In genomic region chr2:71938659-71939587, GRCh38 we compare ENCODE assay signal across 22 cellular contexts.
DNase-seq lines count a peak whose midpoint lies in the region; ATAC-seq and TF ChIP-seq lines count a peak whose summit lies in the region.
"Had no signal": no experiment of that assay in that cellular context is flagged by ENCODE, and none has a peak within 500 bp of the region (broad histone marks: within the 10 kb centered on the region; RNA-seq: fewer than 3 reads in every experiment).

No MANE protein-coding gene starts in this region.

- in situ Hi-C loops in GM13976 (cut with MboI; ENCODE audit: low sequenced_read_pairs, unreplicated experiment), result loop anchor here (25.0 kb wide), 1 partner anchor 798 kb away; no protein-coding TSS in a partner anchor

- no peak overlapping the region for H3K4me3 Mint-ChIP-seq in activated CD4-positive, alpha-beta T cell treated with anti-CD3 and anti-CD28 coated beads, Interleukin-2, amount 10 ng/mL, durations not matched to agents 24 days and 14 days
- H3K4me3 Mint-ChIP-seq in activated CD4-positive, alpha-beta T cell treated with anti-CD3 and anti-CD28 coated beads for 36 hours, result no peak overlapping the region
- H3K4me3 Mint-ChIP-seq in activated T-helper 17 cell treated with anti-CD3 and anti-CD28 coated beads, Interleukin-2, amount 50 U/mL, for 72 hours, result no peak overlapping the region
- H3K4me3 Mint-ChIP-seq: activated naive CD8-positive, alpha-beta T cell treated with anti-CD3 and anti-CD28 coated beads, Interleukin-2, amount 10 ng/mL, durations not matched to agents 7 days and 5 days; B cell; mesothelial cell of epicardium; nephron progenitor cell had no signal

- intact Hi-C loops in activated CD4-positive, alpha-beta T cell treated with anti-CD3 and anti-CD28 coated beads, Interleukin-2, amount 10 ng/mL, durations not matched to agents 24 days and 14 days (cut with micrococcal nuclease), result no loop called here
- intact Hi-C loops in activated CD4-positive, alpha-beta T cell treated with anti-CD3 and anti-CD28 coated beads for 36 hours (cut with DNase I, micrococcal nuclease), result no loop called here

- CTCF ChIA-PET in activated CD4-positive, alpha-beta T cell treated with anti-CD3 and anti-CD28 coated beads for 36 hours (lab: Charles Lee), result interaction anchor here (1.0 to 1.8 kb wide), 2 partner anchors 15 to 211 kb away, joined by 3 to 5 read pairs; no protein-coding TSS in a partner anchor

- DNase-seq in activated CD4-positive, alpha-beta T cell treated with anti-CD3 and anti-CD28 coated beads, Interleukin-2, amount 10 ng/mL, durations not matched to agents 24 days and 14 days, result peak; percentile 33
- DNase-seq in activated CD4-positive, alpha-beta T cell treated with anti-CD3 and anti-CD28 coated beads for 36 hours, result no peak
- DNase-seq in GM13976 (ENCODE audit: low spot score) (peak; percentile 4), left lobe of liver (ENCODE audit: low spot score) (peak; percentile 38), NCI-H1436 (lab: John Stamatoyannopoulos, UW) (no peak), DMS153 treated with DMSO at 0.1 percent for 48 hours (lab: John Stamatoyannopoulos, UW; ENCODE audit: unreplicated experiment) (no peak)
- no peak for DNase-seq in stimulated activated naive CD8-positive, alpha-beta T cell treated with anti-CD3 and anti-CD28 coated beads, Interleukin-15, Interleukin-2, amounts not matched to agents 100 U/mL and 50 U/mL, for 24 hours
- DNase-seq: activated CD4-positive, alpha-beta T cell treated with anti-CD3 and anti-CD28 coated beads, Interleukin-2, amount 50 U/mL, for 4 hours; activated naive CD8-positive, alpha-beta T cell treated with anti-CD3 and anti-CD28 coated beads, Interleukin-2, amount 10 ng/mL, durations not matched to agents 7 days and 5 days; activated T-cell treated with anti-CD3 and anti-CD28 coated beads, Interleukin-2, amount 50 U/mL, for 48 hours; Caco-2; EL; IMR-90; NCI-H1436 treated with DMSO at 0.1 percent for 48 hours; nephron progenitor cell; SHP77 treated with DMSO at 0.1 percent for 48 hours; small intestine; stimulated activated CD4-positive, alpha-beta T cell treated with anti-CD3 and anti-CD28 coated beads, Interleukin-2, amount 100 ng/mL, for 48 hours; stomach had no signal

- POLR2A ChIA-PET in activated CD4-positive, alpha-beta T cell treated with anti-CD3 and anti-CD28 coated beads for 36 hours (lab: Charles Lee), result no interaction called here

- H3K4me1 Mint-ChIP-seq in activated CD4-positive, alpha-beta T cell treated with anti-CD3 and anti-CD28 coated beads, Interleukin-2, amount 10 ng/mL, durations not matched to agents 24 days and 14 days, result no peaks in the 10 kb centered on the region
- H3K4me1 Mint-ChIP-seq in activated CD4-positive, alpha-beta T cell treated with anti-CD3 and anti-CD28 coated beads for 36 hours, result no peaks in the 10 kb centered on the region
- no peaks in the 10 kb centered on the region for H3K4me1 Mint-ChIP-seq in activated T-helper 17 cell treated with anti-CD3 and anti-CD28 coated beads, Interleukin-2, amount 50 U/mL, for 72 hours
- H3K4me1 Mint-ChIP-seq: activated naive CD8-positive, alpha-beta T cell treated with anti-CD3 and anti-CD28 coated beads, Interleukin-2, amount 10 ng/mL, durations not matched to agents 7 days and 5 days; B cell had no signal

- peaks cover 2% of the 10 kb centered on the region for H3K27me3 Mint-ChIP-seq in activated CD4-positive, alpha-beta T cell treated with anti-CD3 and anti-CD28 coated beads, Interleukin-2, amount 10 ng/mL, durations not matched to agents 24 days and 14 days
- peaks cover 5% of the 10 kb centered on the region for H3K27me3 Mint-ChIP-seq in activated CD4-positive, alpha-beta T cell treated with anti-CD3 and anti-CD28 coated beads for 36 hours
- H3K27me3 Mint-ChIP-seq in activated T-helper 17 cell treated with anti-CD3 and anti-CD28 coated beads, Interleukin-2, amount 50 U/mL, for 72 hours, result peaks cover 4% of the 10 kb centered on the region

- no peak overlapping the region for H3K27ac Mint-ChIP-seq in activated CD4-positive, alpha-beta T cell treated with anti-CD3 and anti-CD28 coated beads, Interleukin-2, amount 10 ng/mL, durations not matched to agents 24 days and 14 days
- no peak overlapping the region for H3K27ac Mint-ChIP-seq in activated CD4-positive, alpha-beta T cell treated with anti-CD3 and anti-CD28 coated beads for 36 hours
- H3K27ac Mint-ChIP-seq in activated T-helper 17 cell treated with anti-CD3 and anti-CD28 coated beads, Interleukin-2, amount 50 U/mL, for 72 hours, result no peak overlapping the region
- H3K27ac Mint-ChIP-seq: activated naive CD8-positive, alpha-beta T cell treated with anti-CD3 and anti-CD28 coated beads, Interleukin-2, amount 10 ng/mL, durations not matched to agents 7 days and 5 days; B cell; mesothelial cell of epicardium; nephron progenitor cell had no signal

- no peaks in the 10 kb centered on the region for H3K36me3 Mint-ChIP-seq in activated CD4-positive, alpha-beta T cell treated with anti-CD3 and anti-CD28 coated beads, Interleukin-2, amount 10 ng/mL, durations not matched to agents 24 days and 14 days (ENCODE audit: low read depth)
- H3K36me3 Mint-ChIP-seq in activated CD4-positive, alpha-beta T cell treated with anti-CD3 and anti-CD28 coated beads for 36 hours (ENCODE audit: low read depth), result no peaks in the 10 kb centered on the region
- no peaks in the 10 kb centered on the region for H3K36me3 Mint-ChIP-seq in activated T-helper 17 cell treated with anti-CD3 and anti-CD28 coated beads, Interleukin-2, amount 50 U/mL, for 72 hours (ENCODE audit: low read depth)
- H3K36me3 Mint-ChIP-seq: activated naive CD8-positive, alpha-beta T cell treated with anti-CD3 and anti-CD28 coated beads, Interleukin-2, amount 10 ng/mL, durations not matched to agents 7 days and 5 days; mesothelial cell of epicardium had no signal

- no peak for TF ChIP-seq CTCF in GM13976 (IDR thresholded peaks at IDR 0.05; ENCODE audit: borderline replicate concordance, control extremely low read depth, extremely low read depth, insufficient read depth, missing control alignments)

- ATAC-seq in activated CD4-positive, alpha-beta T cell treated with anti-CD3 and anti-CD28 coated beads for 36 hours, result no peak
- no peak for ATAC-seq in left lobe of liver
- ATAC-seq in stimulated activated naive CD8-positive, alpha-beta T cell treated with anti-CD3 and anti-CD28 coated beads, Interleukin-15, Interleukin-2, amounts not matched to agents 100 U/mL and 50 U/mL, for 24 hours, result peak; percentile 39
- no peak for ATAC-seq in activated T-helper 17 cell treated with anti-CD3 and anti-CD28 coated beads, Interleukin-2, amount 50 U/mL, for 72 hours (replicated peaks)

- H3K9me3 Mint-ChIP-seq in activated CD4-positive, alpha-beta T cell treated with anti-CD3 and anti-CD28 coated beads, Interleukin-2, amount 10 ng/mL, durations not matched to agents 24 days and 14 days, result no peaks in the 10 kb centered on the region
- no peaks in the 10 kb centered on the region for H3K9me3 Mint-ChIP-seq in activated CD4-positive, alpha-beta T cell treated with anti-CD3 and anti-CD28 coated beads for 36 hours (ENCODE audit: low read depth)
- H3K9me3 Mint-ChIP-seq in activated T-helper 17 cell treated with anti-CD3 and anti-CD28 coated beads, Interleukin-2, amount 50 U/mL, for 72 hours, result no peaks in the 10 kb centered on the region
- H3K9me3 Mint-ChIP-seq: activated naive CD8-positive, alpha-beta T cell treated with anti-CD3 and anti-CD28 coated beads, Interleukin-2, amount 10 ng/mL, durations not matched to agents 7 days and 5 days; mesothelial cell of epicardium; nephron progenitor cell had no signal

Comparison
In these comparisons a context has a peak if more than half of its experiments do, and no peak if none do; other contexts are left out.
1. DNase-seq: peak in activated CD4-positive, alpha-beta T cell treated with anti-CD3 and anti-CD28 coated beads, Interleukin-2, amount 10 ng/mL, durations not matched to agents 24 days and 14 days (single experiment), GM13976 (single experiment) and left lobe of liver (single experiment); none in activated CD4-positive, alpha-beta T cell treated with anti-CD3 and anti-CD28 coated beads for 36 hours (single experiment), stimulated activated naive CD8-positive, alpha-beta T cell treated with anti-CD3 and anti-CD28 coated beads, Interleukin-15, Interleukin-2, amounts not matched to agents 100 U/mL and 50 U/mL, for 24 hours (single experiment), NCI-H1436 (single experiment) and DMS153 treated with DMSO at 0.1 percent for 48 hours (single experiment).